Comparison of ENCODE assay signal across 19 cellular contexts in genomic region chr13:78194904-78195639, GRCh38.
DNase-seq lines count a peak whose midpoint lies in the region; ATAC-seq and TF ChIP-seq lines count a peak whose summit lies in the region.
"Had no signal": no experiment of that assay in that cellular context is flagged by ENCODE, and none has a peak within 500 bp of the region (broad histone marks: within the 10 kb centered on the region; RNA-seq: fewer than 3 reads in every experiment).

No MANE protein-coding gene starts in this region.

- H3K36me3 Mint-ChIP-seq in GM23338 (ENCODE audit: low read depth), result no peaks in the 10 kb centered on the region
- H3K36me3 Mint-ChIP-seq: CD14-positive monocyte; naive thymus-derived CD8-positive, alpha-beta T cell had no signal

- no peaks in the 10 kb centered on the region for H3K9me3 Mint-ChIP-seq in GM23338
- H3K9me3 Mint-ChIP-seq: naive thymus-derived CD8-positive, alpha-beta T cell; T-helper 2 cell treated with Interferon-gamma antibody and Interleukin-4, amounts not matched to agents 5 μg/mL and 100 μg/mL, for 36 hours had no signal

- no peaks in the 10 kb centered on the region for H4K20me1 ChIP-seq in GM23338 (replicated peaks; ENCODE audit: insufficient read depth)
- H4K20me1 ChIP-seq in fibroblast of lung (ENCODE audit: control insufficient read depth, extremely low read depth, insufficient read depth, low read length), result no peaks in the 10 kb centered on the region

- H3K4me3 Mint-ChIP-seq in GM23338, result no peak overlapping the region
- H3K4me3 Mint-ChIP-seq: CD14-positive monocyte; naive thymus-derived CD8-positive, alpha-beta T cell; T-helper 2 cell treated with Interferon-gamma antibody and Interleukin-4, amounts not matched to agents 5 μg/mL and 100 μg/mL, for 36 hours had no signal

- H3K27ac ChIP-seq in GM23338 (ENCODE audit: low read depth), result no peak overlapping the region
- H3K27ac ChIP-seq in RWPE2 (ENCODE audit: poor library complexity, severe bottlenecking), result peak overlapping the region; percentile 14
- no peak overlapping the region for H3K27ac ChIP-seq in fibroblast of lung (ENCODE audit: insufficient read depth, low read length)
- H3K27ac ChIP-seq: breast epithelium, gastrocnemius medialis had no signal

- ATAC-seq in GM23338 (no peak), RWPE2 (ENCODE audit: low read depth) (peak; percentile 84), HG03565 (IDR thresholded peaks at IDR 0.05; ENCODE audit: unreplicated experiment) (no peak)
- ATAC-seq: gastrocnemius medialis; naive thymus-derived CD8-positive, alpha-beta T cell had no signal

- H3K27me3 ChIP-seq in GM23338 (ENCODE audit: insufficient read depth) (no peaks in the 10 kb centered on the region), RWPE2 (ENCODE audit: insufficient read depth, poor library complexity, severe bottlenecking) (no peaks in the 10 kb centered on the region), fibroblast of lung (ENCODE audit: control insufficient read depth, insufficient read depth, low read length) (no peaks in the 10 kb centered on the region)
- H3K27me3 ChIP-seq: gastrocnemius medialis had no signal

- H3K36me3 ChIP-seq in GM23338 (ENCODE audit: insufficient read depth) (no peaks in the 10 kb centered on the region), RWPE2 (ENCODE audit: low read depth) (no peaks in the 10 kb centered on the region), fibroblast of lung (ENCODE audit: control insufficient read depth, insufficient read depth, low read length) (no peaks in the 10 kb centered on the region)
- H3K36me3 ChIP-seq: breast epithelium, gastrocnemius medialis had no signal

- H3K79me2 ChIP-seq in GM23338 (replicated peaks; ENCODE audit: insufficient read depth), result no peaks in the 10 kb centered on the region
- H3K79me2 ChIP-seq in fibroblast of lung (ENCODE audit: control insufficient read depth, insufficient read depth, low read length), result no peaks in the 10 kb centered on the region

- H2AFZ ChIP-seq in GM23338 (no peak overlapping the region), fibroblast of lung (ENCODE audit: low read length) (no peak overlapping the region)

- H3K4me1 Mint-ChIP-seq in GM23338, result peaks cover 15% of the 10 kb centered on the region
- H3K4me1 Mint-ChIP-seq: naive thymus-derived CD8-positive, alpha-beta T cell had no signal

- no peaks in the 10 kb centered on the region for H3K27me3 Mint-ChIP-seq in GM23338 (ENCODE audit: insufficient read depth, low read depth, poor library complexity)

- H3K4me1 ChIP-seq in GM23338 (ENCODE audit: insufficient read depth) (peaks cover 7% of the 10 kb centered on the region; the same call in 1 of the 2 replicates), RWPE2 (ENCODE audit: insufficient read depth, poor library complexity, severe bottlenecking) (peaks cover 14% of the 10 kb centered on the region), fibroblast of lung (ENCODE audit: control insufficient read depth, extremely low read depth, insufficient read depth, low read length) (peaks cover 8% of the 10 kb centered on the region)
- H3K4me1 ChIP-seq: breast epithelium, gastrocnemius medialis had no signal

- no peaks in the 10 kb centered on the region for H3F3A ChIP-seq in GM23338 (replicated peaks; ENCODE audit: low read depth)

- H3K4me3 ChIP-seq in GM23338, result no peak overlapping the region
- no peak overlapping the region for H3K4me3 ChIP-seq in RWPE2 (ENCODE audit: severe bottlenecking)
- no peak overlapping the region for H3K4me3 ChIP-seq in fibroblast of lung (replicated peaks in 1 of 4; ENCODE audit: control extremely low read depth in 1 of 4, insufficient read depth in 1 of 4, low read depth in 3 of 4, low read length in 4 of 4)
- H3K4me3 ChIP-seq in skeletal muscle cell (ENCODE audit: low read depth, low read length), result no peak overlapping the region
- H3K4me3 ChIP-seq: breast epithelium, gastrocnemius medialis, lung had no signal

- H3K9me2 ChIP-seq in GM23338 (ENCODE audit: insufficient read depth), result no peaks in the 10 kb centered on the region

- TF ChIP-seq CTCF in GM23338 (conservative IDR thresholded peaks at IDR 0.05; ENCODE audit: low read depth in 2 of 2) (no peak), RWPE2 (IDR thresholded peaks at IDR 0.05; ENCODE audit: poor library complexity, severe bottlenecking) (no peak), fibroblast of lung (conservative IDR thresholded peaks at IDR 0.05 in 1 of 2, IDR thresholded peaks at IDR 0.05 in 1 of 2; ENCODE audit: low read depth in 1 of 2, low read length in 2 of 2) (no peak)

- DNase-seq in GM23338 (ENCODE audit: low spot score), result peak; percentile 21
- DNase-seq in RWPE2 (ENCODE audit: low spot score), result no peak
- peak; percentile 15 to 74 for DNase-seq in fibroblast of lung (ENCODE audit: low read depth in 2 of 2)
- peak; percentile 31 for DNase-seq in skeletal muscle cell (ENCODE audit: low read depth)
- no peak for DNase-seq in NOMO-1 treated with dmso at 0.1 percent for 144 hours (lab: John Stamatoyannopoulos, UW; ENCODE audit: unreplicated experiment)
- no peak for DNase-seq in stimulated activated CD4-positive, alpha-beta T cell treated with anti-CD3 and anti-CD28 coated beads, Interleukin-4, amount 100 ng/mL, for 4 hours
- DNase-seq: activated CD4-positive, alpha-beta T cell treated with anti-CD3 and anti-CD28 coated beads for 1 hour; activated naive CD4-positive, alpha-beta T cell treated with anti-CD3 and anti-CD28 coated beads, Interleukin-2, amount 50 U/mL, for 16 hours; effector CD4-positive, alpha-beta T cell; gastrocnemius medialis; naive thymus-derived CD8-positive, alpha-beta T cell; NCI-H2171; SIG-M5; stimulated activated CD4-positive, alpha-beta T cell treated with anti-CD3 and anti-CD28 coated beads, Interleukin-2, amount 100 ng/mL, for 24 hours had no signal

- H3K27ac Mint-ChIP-seq in GM23338, result no peak overlapping the region
- H3K27ac Mint-ChIP-seq: CD14-positive monocyte; naive thymus-derived CD8-positive, alpha-beta T cell; T-helper 2 cell treated with Interferon-gamma antibody and Interleukin-4, amounts not matched to agents 5 μg/mL and 100 μg/mL, for 36 hours had no signal

- H3K4me2 ChIP-seq in GM23338 (no peak overlapping the region), fibroblast of lung (ENCODE audit: extremely low read depth, insufficient read depth, low read length) (no peak overlapping the region)

- no peak overlapping the region for H3K9ac ChIP-seq in fibroblast of lung (ENCODE audit: insufficient read depth, low read length)

- no peaks in the 10 kb centered on the region for H3K9me3 ChIP-seq in RWPE2 (ENCODE audit: severe bottlenecking)
- H3K9me3 ChIP-seq in fibroblast of lung (ENCODE audit: control insufficient read depth, insufficient read depth, low read depth, low read length), result no peaks in the 10 kb centered on the region
- H3K9me3 ChIP-seq: breast epithelium, gastrocnemius medialis had no signal

TF ChIP-seq in GM23338, 12 proteins besides CTCF, POLR2A, EP300 and RAD21 (continues in another document):
- TF ChIP-seq NANOG (IDR thresholded peaks at IDR 0.05; ENCODE audit: borderline replicate concordance), result no peak
- no peak for TF ChIP-seq REST (IDR thresholded peaks at IDR 0.05; ENCODE audit: unreplicated experiment)
- TF ChIP-seq STAT1 (IDR thresholded peaks at IDR 0.05; ENCODE audit: unreplicated experiment), result no peak
- TF ChIP-seq CREB1 (CRISPR knock-in tag; IDR thresholded peaks at IDR 0.05; ENCODE audit: low read depth), result no peak
- no peak for TF ChIP-seq POLR2AphosphoS5 (IDR thresholded peaks at IDR 0.05; ENCODE audit: low read depth)
- TF ChIP-seq EZH2 (IDR thresholded peaks at IDR 0.05; ENCODE audit: low read depth, unreplicated experiment), result no peak
- no peak for TF ChIP-seq ZNF331 (CRISPR knock-in tag; IDR thresholded peaks at IDR 0.05; ENCODE audit: low read depth)

Comparison
In these comparisons a context has a peak if more than half of its experiments do, and no peak if none do; other contexts are left out.
1. DNase-seq: peak in GM23338 (single experiment), fibroblast of lung (2 of 2) and skeletal muscle cell (single experiment); none in RWPE2 (single experiment), NOMO-1 treated with dmso at 0.1 percent for 144 hours (single experiment) and stimulated activated CD4-positive, alpha-beta T cell treated with anti-CD3 and anti-CD28 coated beads, Interleukin-4, amount 100 ng/mL, for 4 hours (0 of 2).